Comparison of ENCODE assay signal across 19 cellular contexts in the genomic region with DNA sequence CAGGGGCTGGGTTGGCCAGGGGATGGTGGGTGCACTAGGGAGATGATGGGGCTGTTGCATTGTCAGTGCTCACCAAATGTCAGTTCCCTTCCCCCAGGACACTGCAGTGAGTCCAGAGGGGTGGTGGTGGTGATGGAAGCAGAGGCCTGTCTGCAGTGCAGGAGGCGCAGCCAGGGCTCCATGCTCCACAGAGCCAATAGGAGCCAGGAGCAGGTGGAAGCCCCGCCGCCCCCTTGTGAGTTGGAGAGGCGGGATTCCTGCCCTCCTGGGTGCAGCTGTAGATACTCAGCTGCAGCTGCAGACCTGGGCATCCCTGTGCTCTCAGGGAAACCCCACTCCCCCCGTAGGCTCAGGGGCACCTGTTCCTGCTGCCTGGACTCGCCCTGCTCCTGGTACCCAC.
DNase-seq lines count a peak whose midpoint lies in the region; ATAC-seq and TF ChIP-seq lines count a peak whose summit lies in the region.
"Had no signal": no experiment of that assay in that cellular context is flagged by ENCODE, and none has a peak within 500 bp of the region (broad histone marks: within the 10 kb centered on the region; RNA-seq: fewer than 3 reads in every experiment).

No MANE protein-coding gene starts in this region.

- H3K27ac Mint-ChIP-seq in WTC11 = no peak overlapping the region
- H3K27ac Mint-ChIP-seq in naive thymus-derived CD4-positive, alpha-beta T cell = no peak overlapping the region
- H3K27ac Mint-ChIP-seq in stimulated activated effector memory CD8-positive, alpha-beta T cell treated with anti-CD3 and anti-CD28 coated beads, Interleukin-12 subunit alpha, Interleukin-12 subunit beta, amount 100 ng/mL, for 72 hours = no peak overlapping the region
- H3K27ac Mint-ChIP-seq: CD4-positive, CD25-positive, alpha-beta regulatory T cell; CD8-positive, alpha-beta memory T cell; HFFc6 had no signal

- H3K4me1 Mint-ChIP-seq in WTC11 = no peaks in the 10 kb centered on the region
- no peaks in the 10 kb centered on the region for H3K4me1 Mint-ChIP-seq in naive thymus-derived CD4-positive, alpha-beta T cell
- H3K4me1 Mint-ChIP-seq in stimulated activated effector memory CD8-positive, alpha-beta T cell treated with anti-CD3 and anti-CD28 coated beads, Interleukin-12 subunit alpha, Interleukin-12 subunit beta, amount 100 ng/mL, for 72 hours = no peaks in the 10 kb centered on the region
- H3K4me1 Mint-ChIP-seq: CD4-positive, CD25-positive, alpha-beta regulatory T cell; CD8-positive, alpha-beta memory T cell had no signal

- TF ChIP-seq CTCF in WTC11 (IDR thresholded peaks at IDR 0.05) = no peak

- CTCF ChIA-PET in WTC11 (lab: Charles Lee) = no interaction called here
- CTCF ChIA-PET in naive thymus-derived CD4-positive, alpha-beta T cell (lab: Charles Lee) = interaction anchor here (0.6 kb wide), 1 partner anchor 86 kb away, joined by 3 read pairs; no protein-coding TSS in a partner anchor

- H3K4me3 Mint-ChIP-seq in WTC11 = no peak overlapping the region
- no peak overlapping the region for H3K4me3 Mint-ChIP-seq in naive thymus-derived CD4-positive, alpha-beta T cell
- H3K4me3 Mint-ChIP-seq in stimulated activated effector memory CD8-positive, alpha-beta T cell treated with anti-CD3 and anti-CD28 coated beads, Interleukin-12 subunit alpha, Interleukin-12 subunit beta, amount 100 ng/mL, for 72 hours = no peak overlapping the region
- H3K4me3 Mint-ChIP-seq: CD4-positive, CD25-positive, alpha-beta regulatory T cell; CD8-positive, alpha-beta memory T cell; HFFc6 had no signal

- no peak overlapping the region for H3K27ac ChIP-seq in naive thymus-derived CD4-positive, alpha-beta T cell (ENCODE audit: low read depth, low read length)

- ATAC-seq in WTC11 = peak; percentile 56
- peak; percentile 22 for ATAC-seq in naive thymus-derived CD4-positive, alpha-beta T cell
- peak; percentile 16 for ATAC-seq in stimulated activated effector memory CD8-positive, alpha-beta T cell treated with anti-CD3 and anti-CD28 coated beads, Interleukin-12 subunit alpha, Interleukin-12 subunit beta, amount 100 ng/mL, for 72 hours
- ATAC-seq in HG03196 (IDR thresholded peaks at IDR 0.05; ENCODE audit: unreplicated experiment) = no peak
- ATAC-seq: HCT116 had no signal

- DNase-seq in H7 (peak; percentile 17), WTC11 (ENCODE audit: low spot score) (no peak), DMS153 (lab: John Stamatoyannopoulos, UW) (no peak)
- DNase-seq in naive thymus-derived CD4-positive, alpha-beta T cell = no peak
- no peak for DNase-seq in stimulated activated effector memory CD8-positive, alpha-beta T cell treated with anti-CD3 and anti-CD28 coated beads, Interleukin-12 subunit alpha, Interleukin-12 subunit beta, amount 100 ng/mL, for 72 hours (ENCODE audit: low spot score in 2 of 2)
- DNase-seq in activated CD4-positive, alpha-beta T cell treated with anti-CD3 and anti-CD28 coated beads, Interleukin-2, amount 50 U/mL, for 1 hour = no peak
- DNase-seq in effector CD4-positive, alpha-beta T cell = no peak
- DNase-seq: ACHN; BE2C; C1 segment of cervical spinal cord; CD4-positive, CD25-positive, alpha-beta regulatory T cell; CD8-positive, alpha-beta memory T cell; COR-L47; DMS79; GDM1; HFFc6; KG1 had no signal

- no peaks in the 10 kb centered on the region for H3K36me3 Mint-ChIP-seq in WTC11
- H3K36me3 Mint-ChIP-seq in naive thymus-derived CD4-positive, alpha-beta T cell = no peaks in the 10 kb centered on the region
- no peaks in the 10 kb centered on the region for H3K36me3 Mint-ChIP-seq in stimulated activated effector memory CD8-positive, alpha-beta T cell treated with anti-CD3 and anti-CD28 coated beads, Interleukin-12 subunit alpha, Interleukin-12 subunit beta, amount 100 ng/mL, for 72 hours
- H3K36me3 Mint-ChIP-seq: CD4-positive, CD25-positive, alpha-beta regulatory T cell; CD8-positive, alpha-beta memory T cell had no signal

- H3K4me3 ChIP-seq in H7 (ENCODE audit: insufficient read depth, low read depth, low read length) = no peak overlapping the region
- no peak overlapping the region for H3K4me3 ChIP-seq in naive thymus-derived CD4-positive, alpha-beta T cell (ENCODE audit: low read length)

- no peaks in the 10 kb centered on the region for H3K27me3 ChIP-seq in H7 (ENCODE audit: control insufficient read depth, insufficient read depth, low read length)
- H3K27me3 ChIP-seq in naive thymus-derived CD4-positive, alpha-beta T cell (ENCODE audit: control insufficient read depth in 2 of 2, insufficient read depth in 2 of 2, low read length in 2 of 2) = no peaks in the 10 kb centered on the region

- peaks cover 8% of the 10 kb centered on the region; the same call in 1 of the 2 replicates for H3K9me3 Mint-ChIP-seq in WTC11
- peaks cover 0 to 8% (median 0%) of the 10 kb centered on the region in 11 donors for H3K9me3 Mint-ChIP-seq in naive thymus-derived CD4-positive, alpha-beta T cell
- H3K9me3 Mint-ChIP-seq in stimulated activated effector memory CD8-positive, alpha-beta T cell treated with anti-CD3 and anti-CD28 coated beads, Interleukin-12 subunit alpha, Interleukin-12 subunit beta, amount 100 ng/mL, for 72 hours = no peaks in the 10 kb centered on the region
- H3K9me3 Mint-ChIP-seq: HFFc6 had no signal

- POLR2A ChIA-PET in WTC11 (lab: Charles Lee) = no interaction called here
- POLR2A ChIA-PET in naive thymus-derived CD4-positive, alpha-beta T cell (lab: Charles Lee) = no interaction called here

- intact Hi-C loops in naive thymus-derived CD4-positive, alpha-beta T cell (cut with micrococcal nuclease) = no loop called here

- no peaks in the 10 kb centered on the region for H3K9me3 ChIP-seq in naive thymus-derived CD4-positive, alpha-beta T cell (ENCODE audit: control insufficient read depth in 2 of 3, low read length in 3 of 3)
- H3K9me3 ChIP-seq: BE2C had no signal

- H3K4me1 ChIP-seq in naive thymus-derived CD4-positive, alpha-beta T cell (ENCODE audit: control insufficient read depth in 2 of 2, insufficient read depth in 2 of 2, low read length in 2 of 2) = no peaks in the 10 kb centered on the region
- H3K4me1 ChIP-seq: BE2C had no signal

- H3K27me3 Mint-ChIP-seq in WTC11 (ENCODE audit: low read depth) = peaks cover 8% of the 10 kb centered on the region; the same call in 1 of the 2 replicates
- peaks cover 0 to 22% (median 5%) of the 10 kb centered on the region in 5 donors for H3K27me3 Mint-ChIP-seq in naive thymus-derived CD4-positive, alpha-beta T cell
- H3K27me3 Mint-ChIP-seq: CD4-positive, CD25-positive, alpha-beta regulatory T cell had no signal

- H3K36me3 ChIP-seq in H7 (replicated peaks; ENCODE audit: control insufficient read depth, insufficient read depth, low read length) = no peaks in the 10 kb centered on the region
- H3K36me3 ChIP-seq in naive thymus-derived CD4-positive, alpha-beta T cell (ENCODE audit: control insufficient read depth in 2 of 3, insufficient read depth in 3 of 3, low read length in 3 of 3) = no peaks in the 10 kb centered on the region
- H3K36me3 ChIP-seq: BE2C had no signal

TF ChIP-seq in WTC11, 78 proteins besides CTCF, POLR2A, EP300 and RAD21:
- TF ChIP-seq ZNF263 (CRISPR knock-in tag; IDR thresholded peaks at IDR 0.05; ENCODE audit: low read depth) (no peak), GRHL2 (CRISPR knock-in tag; IDR thresholded peaks at IDR 0.05; ENCODE audit: insufficient replicate concordance, severe bottlenecking) (no peak)
- TF ChIP-seq, protein P1, sequence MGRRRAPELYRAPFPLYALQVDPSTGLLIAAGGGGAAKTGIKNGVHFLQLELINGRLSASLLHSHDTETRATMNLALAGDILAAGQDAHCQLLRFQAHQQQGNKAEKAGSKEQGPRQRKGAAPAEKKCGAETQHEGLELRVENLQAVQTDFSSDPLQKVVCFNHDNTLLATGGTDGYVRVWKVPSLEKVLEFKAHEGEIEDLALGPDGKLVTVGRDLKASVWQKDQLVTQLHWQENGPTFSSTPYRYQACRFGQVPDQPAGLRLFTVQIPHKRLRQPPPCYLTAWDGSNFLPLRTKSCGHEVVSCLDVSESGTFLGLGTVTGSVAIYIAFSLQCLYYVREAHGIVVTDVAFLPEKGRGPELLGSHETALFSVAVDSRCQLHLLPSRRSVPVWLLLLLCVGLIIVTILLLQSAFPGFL (CRISPR knock-in tag; IDR thresholded peaks at IDR 0.05; ENCODE audit: borderline replicate concordance) = no peak
